In genomic region chr20:2228926-2229325, GRCh38 we compare ENCODE assay signal across 5 cellular contexts.
"Had no signal": no experiment of that assay in that cellular context is flagged by ENCODE, and none has a peak within 500 bp of the region (broad histone marks: within the 10 kb centered on the region; RNA-seq: fewer than 3 reads in every experiment).

No MANE protein-coding gene starts in this region.

- H3K9me3 Mint-ChIP-seq: GM23338, H9 had no signal

- DNase-seq: H9, HCEC 1CT, IMR-90 had no signal

- H3K4me3 Mint-ChIP-seq: GM23338, H9 had no signal

- H2AFZ ChIP-seq: GM23338 had no signal

- H3K27ac Mint-ChIP-seq: GM23338, H9 had no signal

- H3K4me3 ChIP-seq: GM23338, K562 had no signal

- H3K4me2 ChIP-seq: GM23338 had no signal
